9 cellular contexts compared by ENCODE assay signal in genomic region chr10:84537447-84537931, GRCh38.
DNase-seq lines count a peak whose midpoint lies in the region; ATAC-seq and TF ChIP-seq lines count a peak whose summit lies in the region.
"Had no signal": no experiment of that assay in that cellular context is flagged by ENCODE, and none has a peak within 500 bp of the region (broad histone marks: within the 10 kb centered on the region; RNA-seq: fewer than 3 reads in every experiment).

No MANE protein-coding gene starts in this region.

- H3K4me1 ChIP-seq in gastroesophageal sphincter (peaks cover 0 to 11% (median 3%) of the 10 kb centered on the region in 3 donors), trophoblast cell (ENCODE audit: control insufficient read depth in 1 of 2, insufficient read depth in 2 of 2, low read length in 2 of 2) (peaks cover 14 to 16% of the 10 kb centered on the region in 2 experiments)

- no peaks in the 10 kb centered on the region for H3K79me2 ChIP-seq in trophoblast cell (ENCODE audit: control insufficient read depth, insufficient read depth, low read length, poor library complexity)

- no peak overlapping the region for H2BK12ac ChIP-seq in trophoblast cell (ENCODE audit: low read length)

- H2AK5ac ChIP-seq in trophoblast cell (ENCODE audit: low read length): no peak overlapping the region

- H3K27ac ChIP-seq in gastroesophageal sphincter: no peak overlapping the region
- no peak overlapping the region for H3K27ac ChIP-seq in trophoblast cell (ENCODE audit: low read depth, low read length)
- H3K27ac ChIP-seq: BLaER1 treated with 17β-estradiol and CSF1 and Interleukin-3, amounts not matched to agents 10 nM and 100 nM had no signal

- H4K91ac ChIP-seq in trophoblast cell (ENCODE audit: low read depth, low read length): no peak overlapping the region

- no peak for TF ChIP-seq POLR2A in gastroesophageal sphincter (IDR thresholded peaks at IDR 0.05)

- H2BK5ac ChIP-seq in trophoblast cell (ENCODE audit: low read depth, low read length, poor library complexity): no peak overlapping the region

- H3K27me3 ChIP-seq in gastroesophageal sphincter (peaks cover 42% of the 10 kb centered on the region), trophoblast cell (ENCODE audit: insufficient read depth, low read length) (no peaks in the 10 kb centered on the region)
- H3K27me3 ChIP-seq: BLaER1 treated with 17β-estradiol and CSF1 and Interleukin-3, amounts not matched to agents 10 nM and 100 nM had no signal

- DNase-seq in NCI-H1436 (lab: John Stamatoyannopoulos, UW) (peak; percentile 60), NCI-H1436 treated with DMSO at 0.1 percent for 48 hours (lab: John Stamatoyannopoulos, UW) (no peak), NCI-H526 treated with DMSO at 0.1 percent for 48 hours (lab: John Stamatoyannopoulos, UW) (peak; percentile 31), trophoblast cell (peak; percentile 33 to 85)
- peak; percentile 26 for DNase-seq in activated T-cell treated with anti-CD3 and anti-CD28 coated beads, Interleukin-2, amount 50 U/mL, for 4 hours

- H3K9me3 ChIP-seq in gastroesophageal sphincter (no peaks in the 10 kb centered on the region), trophoblast cell (ENCODE audit: insufficient read depth, low read depth, low read length) (peaks cover 4% of the 10 kb centered on the region)
- H3K9me3 ChIP-seq: BLaER1 treated with 17β-estradiol and CSF1 and Interleukin-3, amounts not matched to agents 10 nM and 100 nM had no signal

- peak; percentile 43 for ATAC-seq in GM19468 (IDR thresholded peaks at IDR 0.05; ENCODE audit: extremely low read depth, unreplicated experiment)
- peak; percentile 73 for ATAC-seq in HG03439 (IDR thresholded peaks at IDR 0.05; ENCODE audit: unreplicated experiment)
- peak; percentile 70 to 72 for ATAC-seq in activated T-cell treated with anti-CD3 and anti-CD28 coated beads, Interleukin-2, amount 50 U/mL, for 4 hours
- peak; percentile 76 for ATAC-seq in gastroesophageal sphincter

- H4K12ac ChIP-seq in trophoblast cell (ENCODE audit: low read depth, low read length): no peak overlapping the region

- H4K8ac ChIP-seq in trophoblast cell (ENCODE audit: low read depth, low read length): no peak overlapping the region

- no peaks in the 10 kb centered on the region for H3K36me3 ChIP-seq in gastroesophageal sphincter
- no peaks in the 10 kb centered on the region for H3K36me3 ChIP-seq in trophoblast cell (ENCODE audit: control insufficient read depth in 1 of 2, insufficient read depth in 2 of 2, low read length in 2 of 2)
- H3K36me3 ChIP-seq: BLaER1 treated with 17β-estradiol and CSF1 and Interleukin-3, amounts not matched to agents 10 nM and 100 nM had no signal

- H3K4me3 ChIP-seq in gastroesophageal sphincter: no peak overlapping the region
- no peak overlapping the region for H3K4me3 ChIP-seq in trophoblast cell (ENCODE audit: low read depth, low read length)
- H3K4me3 ChIP-seq: BLaER1 treated with 17β-estradiol and CSF1 and Interleukin-3, amounts not matched to agents 10 nM and 100 nM had no signal

- no peaks in the 10 kb centered on the region for H3K36me3 Mint-ChIP-seq in activated T-cell treated with anti-CD3 and anti-CD28 coated beads, Interleukin-2, amount 50 U/mL, for 4 hours (ENCODE audit: insufficient read depth)

- TF ChIP-seq EP300 in gastroesophageal sphincter (IDR thresholded peaks at IDR 0.05): no peak

- H3K4me1 Mint-ChIP-seq in activated T-cell treated with anti-CD3 and anti-CD28 coated beads, Interleukin-2, amount 50 U/mL, for 4 hours (ENCODE audit: low read depth): peaks cover 23% of the 10 kb centered on the region

- H3K4ac ChIP-seq in trophoblast cell (ENCODE audit: low read depth, low read length): no peak overlapping the region

- 9 to 15% methylated on average over 8 of the region's 8 CpGs for WGBS in gastroesophageal sphincter (ENCODE audit: low coverage in 1 of 2), 2 donors
- no CpG with 5 or more reads among the region's 8 CpGs for WGBS in trophoblast cell (ENCODE audit: extremely low coverage, insufficient coverage, insufficient read length)

- TF ChIP-seq CTCF in gastroesophageal sphincter (IDR thresholded peaks at IDR 0.05): peak; percentile 82 to 86 (median 83)

- no peak overlapping the region for H2BK120ac ChIP-seq in trophoblast cell (ENCODE audit: insufficient read depth, low read length, poor library complexity)

- H2AFZ ChIP-seq in trophoblast cell (ENCODE audit: insufficient read depth, low read length, poor library complexity): no peak overlapping the region

- no peak overlapping the region for H3K4me3 Mint-ChIP-seq in activated T-cell treated with anti-CD3 and anti-CD28 coated beads, Interleukin-2, amount 50 U/mL, for 4 hours

- no peak overlapping the region for H3K9ac ChIP-seq in trophoblast cell (ENCODE audit: low read length)
- H3K9ac ChIP-seq: BLaER1 treated with 17β-estradiol and CSF1 and Interleukin-3, amounts not matched to agents 10 nM and 100 nM had no signal

- H3K79me1 ChIP-seq in trophoblast cell (ENCODE audit: low read length): peaks cover 2% of the 10 kb centered on the region

- H3K14ac ChIP-seq in trophoblast cell (ENCODE audit: low read length): no peak overlapping the region

- H3K23ac ChIP-seq in trophoblast cell (ENCODE audit: low read length): no peak overlapping the region

- no peak overlapping the region for H3K4me2 ChIP-seq in trophoblast cell (ENCODE audit: low read length)

- peaks cover 20% of the 10 kb centered on the region for H3K27me3 Mint-ChIP-seq in activated T-cell treated with anti-CD3 and anti-CD28 coated beads, Interleukin-2, amount 50 U/mL, for 4 hours (ENCODE audit: low read depth)

- no peaks in the 10 kb centered on the region for H3K9me3 Mint-ChIP-seq in activated T-cell treated with anti-CD3 and anti-CD28 coated beads, Interleukin-2, amount 50 U/mL, for 4 hours

- H3K18ac ChIP-seq in trophoblast cell (ENCODE audit: low read length): no peak overlapping the region
